ENCODE assay signal across 13 cellular contexts in the genomic region with DNA sequence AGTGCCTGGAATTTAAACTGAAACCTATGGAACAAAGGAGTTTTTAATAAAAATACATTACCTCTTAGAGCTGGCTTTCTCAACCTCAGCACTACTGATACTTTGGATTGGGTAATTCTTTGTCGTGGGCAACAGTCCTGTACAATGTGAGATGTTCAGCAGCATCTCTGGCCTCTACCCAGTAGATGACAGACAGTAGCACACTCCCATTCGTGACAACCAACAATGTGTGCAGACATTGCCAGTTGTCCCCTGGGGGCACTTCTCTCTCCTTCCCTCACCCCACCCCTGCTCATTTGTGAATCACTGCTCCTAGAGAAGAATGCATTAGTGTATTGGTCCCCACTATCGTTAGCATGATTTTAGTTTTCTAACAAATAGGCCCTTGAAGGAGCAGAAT. TPM values are rescaled to one million over a fixed set of nuclear protein-coding genes. Genes with fewer than 3 reads are reported as not detected.
A peak's percentile ranks its signal among the peaks of the same experiment; 100 is the strongest.
DNase-seq lines count a peak whose midpoint lies in the region; ATAC-seq, FAIRE-seq and TF ChIP-seq lines count a peak whose summit lies in the region.
"Had no signal": no experiment of that assay in that cellular context is flagged by ENCODE, and none has a peak within 500 bp of the region (broad histone marks: within the 10 kb centered on the region; RNA-seq: fewer than 3 reads in every experiment).

No MANE protein-coding gene starts in this region.

- H2BK15ac ChIP-seq in H1 (ENCODE audit: low read length) = no peak overlapping the region

- H3K23me2 ChIP-seq in H1 (ENCODE audit: low read depth, low read length) = no peaks in the 10 kb centered on the region; the same call in 1 of the 2 replicates

- FAIRE-seq in H1 (lab: Jason Lieb, UNC) = no peak

- CTCF ChIA-PET in activated CD4-positive, alpha-beta memory T cell treated with anti-CD3 and anti-CD28 coated beads, Interleukin-2, amount 10 ng/mL, durations not matched to agents 7 days and 5 days (lab: Charles Lee) = interaction anchor here (1.1 kb wide), 1 partner anchor 10 kb away, joined by 4 read pairs; no protein-coding TSS in a partner anchor
- CTCF ChIA-PET in activated CD4-positive, alpha-beta memory T cell treated with anti-CD3 and anti-CD28 coated beads for 36 hours (lab: Charles Lee) = no interaction called here
- CTCF ChIA-PET in H1 (lab: Charles Lee; ENCODE audit: partially characterized antibody) = interaction anchor here (0.7 to 1.4 kb wide), 2 partner anchors 28 to 60 kb away, joined by 3 to 5 read pairs; no protein-coding TSS in a partner anchor

- H2BK12ac ChIP-seq in H1 (ENCODE audit: low read depth, low read length) = no peak overlapping the region

- DNase-seq in activated CD4-positive, alpha-beta memory T cell treated with anti-CD3 and anti-CD28 coated beads, Interleukin-2, amount 10 ng/mL, durations not matched to agents 7 days and 5 days = no peak
- no peak for DNase-seq in activated CD4-positive, alpha-beta memory T cell treated with anti-CD3 and anti-CD28 coated beads for 36 hours
- peak; percentile 70 for DNase-seq in NCI-H1436 (lab: John Stamatoyannopoulos, UW)
- DNase-seq in H1 (ENCODE audit: low read depth in 1 of 2, low spot score in 2 of 2) = no peak
- peak; percentile 76 for DNase-seq in skeletal muscle cell (ENCODE audit: low read depth)
- DNase-seq in esophagus squamous epithelium (lab: John Stamatoyannopoulos, UW) = no peak
- no peak for DNase-seq in superior temporal gyrus (ENCODE audit: extremely low spot score)
- no peak for DNase-seq in lower lobe of right lung
- DNase-seq: activated T-cell treated with anti-CD3 and anti-CD28 coated beads, Interleukin-2, amount 50 U/mL, for 24 hours; endodermal cell; OCI-M1; WERI-Rb-1 had no signal

- H3K27ac Mint-ChIP-seq in activated CD4-positive, alpha-beta memory T cell treated with anti-CD3 and anti-CD28 coated beads, Interleukin-2, amount 10 ng/mL, durations not matched to agents 7 days and 5 days = peak overlapping the region; percentile 76
- H3K27ac Mint-ChIP-seq in activated CD4-positive, alpha-beta memory T cell treated with anti-CD3 and anti-CD28 coated beads for 36 hours = no peak overlapping the region
- H3K27ac Mint-ChIP-seq: activated T-cell treated with anti-CD3 and anti-CD28 coated beads, Interleukin-2, amount 50 U/mL, for 24 hours; endodermal cell had no signal

- H3K18ac ChIP-seq in H1 (ENCODE audit: extremely low read depth, low read length) = no peak overlapping the region

- no peak overlapping the region for H2BK20ac ChIP-seq in H1 (ENCODE audit: low read length)

- no peak overlapping the region for H2BK120ac ChIP-seq in H1 (replicated peaks; ENCODE audit: low read depth, low read length)

- H3K9ac ChIP-seq in H1 (replicated peaks in 1 of 4; ENCODE audit: extremely low read depth in 1 of 4, low read depth in 3 of 4, low read length in 3 of 4) = no peak overlapping the region

- H3K14ac ChIP-seq in H1 (ENCODE audit: insufficient read length) = no peak overlapping the region

- H3K79me2 ChIP-seq in H1 (ENCODE audit: control insufficient read depth in 1 of 2, insufficient read depth in 2 of 2, low read length in 2 of 2) = no peaks in the 10 kb centered on the region

- H3K4me2 ChIP-seq in H1 (ENCODE audit: insufficient read depth in 1 of 2, low read depth in 2 of 2, low read length in 2 of 2) = no peak overlapping the region

- TF ChIP-seq RAD21 in H1 (IDR thresholded peaks at IDR 0.05 in 1 of 2, conservative IDR thresholded peaks at IDR 0.05 in 1 of 2; ENCODE audit: low read depth in 2 of 2, low read length in 2 of 2) = no peak

- H3K9me3 ChIP-seq in H1 (ENCODE audit: insufficient read depth in 2 of 2, low read depth in 1 of 2, low read length in 1 of 2) (no peaks in the 10 kb centered on the region), esophagus squamous epithelium (no peaks in the 10 kb centered on the region), lower lobe of right lung (no peaks in the 10 kb centered on the region)
- H3K9me3 ChIP-seq: tibial nerve had no signal

- H3K36me3 ChIP-seq in H1 (ENCODE audit: control insufficient read depth in 2 of 4, insufficient read depth in 4 of 4, low read length in 3 of 4) = no peaks in the 10 kb centered on the region
- no peaks in the 10 kb centered on the region for H3K36me3 ChIP-seq in esophagus squamous epithelium
- H3K36me3 ChIP-seq in lower lobe of right lung = no peaks in the 10 kb centered on the region
- H3K36me3 ChIP-seq: tibial nerve, WERI-Rb-1 had no signal

- H3K4ac ChIP-seq in H1 (replicated peaks; ENCODE audit: insufficient read length, low read depth, low read length) = no peak overlapping the region

- intact Hi-C loops in activated CD4-positive, alpha-beta memory T cell treated with anti-CD3 and anti-CD28 coated beads for 36 hours (cut with micrococcal nuclease) = no loop called here
- intact Hi-C loops in esophagus squamous epithelium (cut with DNase I) = no loop called here
- intact Hi-C loops in lower lobe of right lung (cut with DNase I) = no loop called here

- no peaks in the 10 kb centered on the region for H3K9me3 Mint-ChIP-seq in activated CD4-positive, alpha-beta memory T cell treated with anti-CD3 and anti-CD28 coated beads, Interleukin-2, amount 10 ng/mL, durations not matched to agents 7 days and 5 days
- H3K9me3 Mint-ChIP-seq in activated CD4-positive, alpha-beta memory T cell treated with anti-CD3 and anti-CD28 coated beads for 36 hours = no peaks in the 10 kb centered on the region
- H3K9me3 Mint-ChIP-seq: activated T-cell treated with anti-CD3 and anti-CD28 coated beads, Interleukin-2, amount 50 U/mL, for 24 hours; endodermal cell had no signal

- TF ChIP-seq POLR2A in H1 (IDR thresholded peaks at IDR 0.05; ENCODE audit: control extremely low read depth in 1 of 2, low read depth in 2 of 2, low read length in 2 of 2) (no peak), esophagus squamous epithelium (IDR thresholded peaks at IDR 0.05) (no peak)

- no peak overlapping the region for H2BK5ac ChIP-seq in H1 (ENCODE audit: low read depth, low read length)

- H2AK5ac ChIP-seq in H1 (ENCODE audit: low read depth, low read length) = no peak overlapping the region

- H3K27ac ChIP-seq in H1 (ENCODE audit: low read depth, low read length) (no peak overlapping the region), esophagus squamous epithelium (no peak overlapping the region), lower lobe of right lung (no peak overlapping the region)
- H3K27ac ChIP-seq: tibial nerve, WERI-Rb-1 had no signal

- H4K20me1 ChIP-seq in H1 (replicated peaks in 1 of 2; ENCODE audit: control insufficient read depth in 1 of 2, insufficient read depth in 2 of 2, low read length in 2 of 2) = no peaks in the 10 kb centered on the region

- H2AFZ ChIP-seq in H1 (ENCODE audit: low read length) = peak overlapping the region; percentile 58; the same call in 1 of the 2 replicates

- H3K27me3 ChIP-seq in H1 (replicated peaks in 1 of 4; ENCODE audit: control insufficient read depth in 3 of 4, extremely low read depth in 1 of 4, insufficient read depth in 3 of 4, low read length in 3 of 4) (no peaks in the 10 kb centered on the region), esophagus squamous epithelium (no peaks in the 10 kb centered on the region), lower lobe of right lung (ENCODE audit: low read depth) (no peaks in the 10 kb centered on the region)
- H3K27me3 ChIP-seq: tibial nerve had no signal

- POLR2A ChIA-PET in activated CD4-positive, alpha-beta memory T cell treated with anti-CD3 and anti-CD28 coated beads, Interleukin-2, amount 10 ng/mL, durations not matched to agents 7 days and 5 days (lab: Charles Lee) = interaction anchor here (0.7 to 1.6 kb wide), 2 partner anchors 8 to 15 kb away, joined by 3 to 4 read pairs; no protein-coding TSS in a partner anchor
- POLR2A ChIA-PET in activated CD4-positive, alpha-beta memory T cell treated with anti-CD3 and anti-CD28 coated beads for 36 hours (lab: Charles Lee) = no interaction called here
- POLR2A ChIA-PET in H1 (lab: Charles Lee; ENCODE audit: partially characterized antibody) = no interaction called here

- ATAC-seq in lower lobe of right lung = no peak

- H3K4me3 ChIP-seq in H1 (ENCODE audit: extremely low read depth in 1 of 4, insufficient read depth in 2 of 4, low read depth in 3 of 4, low read length in 4 of 4) = no peak overlapping the region
- H3K4me3 ChIP-seq in skeletal muscle cell (ENCODE audit: low read depth, low read length) = no peak overlapping the region
- no peak overlapping the region for H3K4me3 ChIP-seq in esophagus squamous epithelium
- H3K4me3 ChIP-seq in lower lobe of right lung = no peak overlapping the region
- H3K4me3 ChIP-seq: tibial nerve had no signal

- no peaks in the 10 kb centered on the region for H3K79me1 ChIP-seq in H1 (ENCODE audit: low read depth, low read length)

- H3K27me3 Mint-ChIP-seq in activated CD4-positive, alpha-beta memory T cell treated with anti-CD3 and anti-CD28 coated beads, Interleukin-2, amount 10 ng/mL, durations not matched to agents 7 days and 5 days = no peaks in the 10 kb centered on the region
- H3K27me3 Mint-ChIP-seq in activated CD4-positive, alpha-beta memory T cell treated with anti-CD3 and anti-CD28 coated beads for 36 hours = no peaks in the 10 kb centered on the region
- H3K27me3 Mint-ChIP-seq: activated T-cell treated with anti-CD3 and anti-CD28 coated beads, Interleukin-2, amount 50 U/mL, for 24 hours had no signal

- TF ChIP-seq CTCF in H1 (IDR thresholded peaks at IDR 0.05; ENCODE audit: control extremely low read depth in 1 of 3, insufficient read depth in 1 of 3, low read depth in 1 of 3, low read length in 3 of 3) (no peak), esophagus squamous epithelium (IDR thresholded peaks at IDR 0.05) (no peak), lower lobe of right lung (IDR thresholded peaks at IDR 0.05) (no peak)

- H4K91ac ChIP-seq in H1 (replicated peaks; ENCODE audit: insufficient read length, low read length) = no peak overlapping the region

- H3K23ac ChIP-seq in H1 (ENCODE audit: insufficient read length) = no peak overlapping the region

- H4K8ac ChIP-seq in H1 (ENCODE audit: extremely low read depth, insufficient read depth, low read length) = no peak overlapping the region

- TF ChIP-seq EP300 in H1 (IDR thresholded peaks at IDR 0.05; ENCODE audit: borderline replicate concordance in 1 of 2, low read depth in 2 of 2, low read length in 2 of 2) = no peak

- no peak overlapping the region for H4K5ac ChIP-seq in H1 (ENCODE audit: insufficient read length, low read depth, low read length)

- no peak overlapping the region for H3K56ac ChIP-seq in H1 (replicated peaks; ENCODE audit: insufficient read length, low read depth, low read length)

- 86% methylated on average over 3 of the region's 3 CpGs; no CpG with 5 or more reads in 1 of the 2 experiments for WGBS in H1 (ENCODE audit: extremely low coverage in 1 of 2, insufficient coverage in 1 of 2, insufficient read length in 1 of 2, insufficient replicate concordance in 2 of 2, low coverage in 1 of 2, low lambda C conversion rate in 2 of 2, missing lambda C conversion rate in 1 of 2), 2 experiments
- WGBS in esophagus squamous epithelium, 2 donors = 28 to 41% methylated on average over 3 of the region's 3 CpGs

- peaks cover 67% of the 10 kb centered on the region for H3K4me1 Mint-ChIP-seq in activated CD4-positive, alpha-beta memory T cell treated with anti-CD3 and anti-CD28 coated beads, Interleukin-2, amount 10 ng/mL, durations not matched to agents 7 days and 5 days
- peaks cover 20% of the 10 kb centered on the region for H3K4me1 Mint-ChIP-seq in activated CD4-positive, alpha-beta memory T cell treated with anti-CD3 and anti-CD28 coated beads for 36 hours (ENCODE audit: low read depth)

- H3K4me1 ChIP-seq in H1 (replicated peaks in 1 of 4; ENCODE audit: control insufficient read depth in 3 of 4, insufficient read depth in 4 of 4, low read length in 3 of 4) (peaks cover 0 to 2% (median 0%) of the 10 kb centered on the region in 4 experiments; a peak in 1 of 7 replicates), esophagus squamous epithelium (peaks cover 3 to 20% (median 8%) of the 10 kb centered on the region in 3 donors), lower lobe of right lung (peaks cover 6% of the 10 kb centered on the region)
- H3K4me1 ChIP-seq: tibial nerve had no signal

- H3K4me3 Mint-ChIP-seq in activated CD4-positive, alpha-beta memory T cell treated with anti-CD3 and anti-CD28 coated beads, Interleukin-2, amount 10 ng/mL, durations not matched to agents 7 days and 5 days = no peak overlapping the region
- H3K4me3 Mint-ChIP-seq in activated CD4-positive, alpha-beta memory T cell treated with anti-CD3 and anti-CD28 coated beads for 36 hours = no peak overlapping the region
- H3K4me3 Mint-ChIP-seq: activated T-cell treated with anti-CD3 and anti-CD28 coated beads, Interleukin-2, amount 50 U/mL, for 24 hours; endodermal cell had no signal

- H3K36me3 Mint-ChIP-seq in activated CD4-positive, alpha-beta memory T cell treated with anti-CD3 and anti-CD28 coated beads, Interleukin-2, amount 10 ng/mL, durations not matched to agents 7 days and 5 days (ENCODE audit: low read depth) = peaks cover 15% of the 10 kb centered on the region
- H3K36me3 Mint-ChIP-seq in activated CD4-positive, alpha-beta memory T cell treated with anti-CD3 and anti-CD28 coated beads for 36 hours = no peaks in the 10 kb centered on the region

RNA-seq across cellular contexts. Expression of gene GPAT3, which starts 16.2 kb away (rescaled TPM):
- 10 to 100 TPM; 27.2 to 27.7 TPM for total RNA-seq in activated CD4-positive, alpha-beta memory T cell treated with anti-CD3 and anti-CD28 coated beads, Interleukin-2, amount 10 ng/mL, durations not matched to agents 7 days and 5 days
- total RNA-seq in activated CD4-positive, alpha-beta memory T cell treated with anti-CD3 and anti-CD28 coated beads for 36 hours = 1 to 10 TPM; 4.2 to 7.2 TPM
- total RNA-seq in H1 (2021; fragmentation: NEBNext Ultra II Directional; extraction: Animal tissue kit (Norgen Biotek cat#: 25700)) = 1.8 and 2.0 TPM in 2 replicates
- 0.23 and 0.93 TPM in 2 replicates for polyA plus RNA-seq in H1 (2011; rRNA removed)
- 0.54 TPM for polyA plus RNA-seq in H1 (2011; cell fraction: cytosol; rRNA removed)
- 1.1 TPM for polyA plus RNA-seq in H1 (2011; cell fraction: nucleus; rRNA removed)
- 0.80 to 1.7 TPM (median 1.2 TPM) in 4 replicates for polyA plus RNA-seq in H1 (2012, experiment 1 of 2)
- 0.26 TPM for polyA plus RNA-seq in H1 (2012, experiment 2 of 2)
- polyA plus RNA-seq in H1 (2013, experiment 1 of 2) = 2.6 TPM
- 2.9 TPM for polyA plus RNA-seq in H1 (2013, experiment 2 of 2)
- polyA minus RNA-seq in H1 (2011; rRNA and poly(A)+ RNA removed) = 0.19 and 0.46 TPM in 2 replicates
- not detected for polyA minus RNA-seq in H1 (2011; cell fraction: cytosol; rRNA and poly(A)+ RNA removed)
- polyA minus RNA-seq in H1 (2011; cell fraction: nucleus; rRNA and poly(A)+ RNA removed) = 1.2 TPM
- total RNA-seq in esophagus squamous epithelium (1 to 10 TPM; 3.3 to 7.2 (median 4.2) TPM), lower lobe of right lung (5.9 TPM)

Comparison
In these comparisons a context has a peak if more than half of its experiments do, and no peak if none do; other contexts are left out.
1. DNase-seq: peak in NCI-H1436 (single experiment) and skeletal muscle cell (single experiment); none in activated CD4-positive, alpha-beta memory T cell treated with anti-CD3 and anti-CD28 coated beads, Interleukin-2, amount 10 ng/mL, durations not matched to agents 7 days and 5 days (single experiment), activated CD4-positive, alpha-beta memory T cell treated with anti-CD3 and anti-CD28 coated beads for 36 hours (single experiment), H1 (0 of 2), esophagus squamous epithelium (single experiment), superior temporal gyrus (single experiment) and lower lobe of right lung (single experiment).